Comparison of ENCODE assay signal across 31 cellular contexts in the genomic region with DNA sequence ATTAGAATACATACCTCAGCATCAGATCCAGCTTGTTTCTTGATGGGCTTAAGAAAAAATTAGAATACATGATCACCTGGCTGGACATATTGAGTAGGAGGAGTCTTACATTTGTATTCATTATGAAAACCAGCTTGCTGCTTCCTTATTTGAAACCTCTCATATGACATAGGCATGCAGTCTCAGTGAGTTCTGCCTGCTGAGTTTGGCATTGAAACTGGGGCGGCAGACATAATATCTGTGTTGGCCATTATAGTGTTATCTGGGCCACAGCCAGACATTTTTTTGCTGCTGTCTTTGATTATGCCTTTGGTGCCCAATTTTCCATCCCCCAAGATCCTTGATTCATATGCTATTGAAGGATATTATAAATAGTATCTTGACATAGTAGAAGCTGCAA. TPM values are rescaled to one million over a fixed set of nuclear protein-coding genes. Genes with fewer than 3 reads are reported as not detected.
"Had no signal": no experiment of that assay in that cellular context is flagged by ENCODE, and none has a peak within 500 bp of the region (broad histone marks: within the 10 kb centered on the region; RNA-seq: fewer than 3 reads in every experiment).

No MANE protein-coding gene starts in this region.

- H3K4me3 ChIP-seq: ascending aorta, body of pancreas, SJSA1 had no signal

- H3K36me3 ChIP-seq: ascending aorta, SJSA1 had no signal

- ATAC-seq: activated CD8-positive, alpha-beta memory T cell treated with anti-CD3 and anti-CD28 coated beads, Interleukin-2, amount 10 ng/mL, durations not matched to agents 7 days and 5 days; activated naive CD4-positive, alpha-beta T cell treated with anti-CD3 and anti-CD28 coated beads, Interleukin-2, amount 50 U/mL, for 72 hours; activated naive CD8-positive, alpha-beta T cell treated with anti-CD3 and anti-CD28 coated beads, Interleukin-2, amount 50 U/mL, for 24 hours; body of pancreas; Panc1; WTC11 had no signal

- H3K4me3 Mint-ChIP-seq: activated CD8-positive, alpha-beta memory T cell treated with anti-CD3 and anti-CD28 coated beads, Interleukin-2, amount 10 ng/mL, durations not matched to agents 7 days and 5 days; activated naive CD8-positive, alpha-beta T cell treated with anti-CD3 and anti-CD28 coated beads, Interleukin-2, amount 50 U/mL, for 24 hours; activated T-cell treated with anti-CD3 and anti-CD28 coated beads, Interleukin-2, amount 50 U/mL, for 24 hours; activated T-helper 1 cell treated with anti-CD3 and anti-CD28 coated beads, Interleukin-12 subunit alpha, Interleukin-12 subunit beta, Interleukin-2, Interleukin-4 antibody, amounts not matched to agents 30 ng/mL and 10 ng/mL and 1 ng/mL, durations not matched to agents 14 hours and 24 hours and 36 hours; central memory CD8-positive, alpha-beta T cell; T-helper 1 cell treated with Interleukin-12 subunit alpha and Interleukin-12 subunit beta and Interleukin-4 antibody, amounts not matched to agents 30 μg/mL and 1 μg/mL, for 36 hours; WTC11 had no signal

- H3K9me3 ChIP-seq: ascending aorta, body of pancreas, SJSA1 had no signal

- H3K27ac ChIP-seq: ascending aorta, body of pancreas, SJSA1 had no signal

- H3K27me3 Mint-ChIP-seq: activated CD8-positive, alpha-beta memory T cell treated with anti-CD3 and anti-CD28 coated beads, Interleukin-2, amount 10 ng/mL, durations not matched to agents 7 days and 5 days; activated naive CD8-positive, alpha-beta T cell treated with anti-CD3 and anti-CD28 coated beads, Interleukin-2, amount 50 U/mL, for 24 hours; activated T-cell treated with anti-CD3 and anti-CD28 coated beads, Interleukin-2, amount 50 U/mL, for 24 hours; central memory CD8-positive, alpha-beta T cell had no signal

- H3K36me3 Mint-ChIP-seq: activated CD8-positive, alpha-beta memory T cell treated with anti-CD3 and anti-CD28 coated beads, Interleukin-2, amount 10 ng/mL, durations not matched to agents 7 days and 5 days; activated naive CD4-positive, alpha-beta T cell treated with anti-CD3 and anti-CD28 coated beads, Interleukin-2, amount 50 U/mL, for 72 hours had no signal

- H3K27me3 ChIP-seq: ascending aorta, body of pancreas, SJSA1 had no signal

- DNase-seq: activated CD4-positive, alpha-beta T cell treated with anti-CD3 and anti-CD28 coated beads for 48 hours; activated CD4-positive, alpha-beta T cell treated with anti-CD3 and anti-CD28 coated beads, Interleukin-2, amount 50 U/mL, for 4 hours; activated CD4-positive, CD25-positive, alpha-beta regulatory T cell treated with anti-CD3 and anti-CD28 coated beads, Interleukin-2, amount 50 U/mL, for 72 hours; activated CD8-positive, alpha-beta memory T cell treated with anti-CD3 and anti-CD28 coated beads, Interleukin-2, amount 10 ng/mL, durations not matched to agents 7 days and 5 days; activated effector memory CD4-positive, alpha-beta T cell treated with Interleukin-2 at 50 U/mL for 16 hours; activated naive CD4-positive, alpha-beta T cell treated with Interleukin-2 at 50 U/mL for 16 hours; activated naive CD8-positive, alpha-beta T cell treated with anti-CD3 and anti-CD28 coated beads, Interleukin-2, amount 50 U/mL, for 24 hours; activated T-cell treated with anti-CD3 and anti-CD28 coated beads, Interleukin-2, amount 50 U/mL, for 24 hours; amniotic stem cell; body of pancreas; KG1; NCI-H1048; NCI-H146; NCI-H187 treated with DMSO at 0.1 percent for 48 hours; NCI-H2081 treated with DMSO at 0.1 percent for 48 hours; NCI-H2171 treated with DMSO at 0.1 percent for 48 hours; NCI-H226; NCI-H526; NCI-H82; RPMI8226; SHP77 had no signal

- H3K9me3 Mint-ChIP-seq: activated naive CD4-positive, alpha-beta T cell treated with anti-CD3 and anti-CD28 coated beads, Interleukin-2, amount 50 U/mL, for 72 hours; activated T-cell treated with anti-CD3 and anti-CD28 coated beads, Interleukin-2, amount 50 U/mL, for 24 hours; activated T-helper 1 cell treated with anti-CD3 and anti-CD28 coated beads, Interleukin-12 subunit alpha, Interleukin-12 subunit beta, Interleukin-2, Interleukin-4 antibody, amounts not matched to agents 30 ng/mL and 10 ng/mL and 1 ng/mL, durations not matched to agents 14 hours and 24 hours and 36 hours; central memory CD8-positive, alpha-beta T cell; T-helper 1 cell treated with Interleukin-12 subunit alpha and Interleukin-12 subunit beta and Interleukin-4 antibody, amounts not matched to agents 30 μg/mL and 1 μg/mL, for 36 hours; WTC11 had no signal

- H3K27ac Mint-ChIP-seq: activated CD8-positive, alpha-beta memory T cell treated with anti-CD3 and anti-CD28 coated beads, Interleukin-2, amount 10 ng/mL, durations not matched to agents 7 days and 5 days; activated naive CD4-positive, alpha-beta T cell treated with anti-CD3 and anti-CD28 coated beads, Interleukin-2, amount 50 U/mL, for 72 hours; activated naive CD8-positive, alpha-beta T cell treated with anti-CD3 and anti-CD28 coated beads, Interleukin-2, amount 50 U/mL, for 24 hours; activated T-cell treated with anti-CD3 and anti-CD28 coated beads, Interleukin-2, amount 50 U/mL, for 24 hours; activated T-helper 1 cell treated with anti-CD3 and anti-CD28 coated beads, Interleukin-12 subunit alpha, Interleukin-12 subunit beta, Interleukin-2, Interleukin-4 antibody, amounts not matched to agents 30 ng/mL and 10 ng/mL and 1 ng/mL, durations not matched to agents 14 hours and 24 hours and 36 hours; T-helper 1 cell treated with Interleukin-12 subunit alpha and Interleukin-12 subunit beta and Interleukin-4 antibody, amounts not matched to agents 30 μg/mL and 1 μg/mL, for 36 hours; WTC11 had no signal

- H3K4me1 Mint-ChIP-seq: activated CD8-positive, alpha-beta memory T cell treated with anti-CD3 and anti-CD28 coated beads, Interleukin-2, amount 10 ng/mL, durations not matched to agents 7 days and 5 days; activated naive CD8-positive, alpha-beta T cell treated with anti-CD3 and anti-CD28 coated beads, Interleukin-2, amount 50 U/mL, for 24 hours; central memory CD8-positive, alpha-beta T cell had no signal

- H3K4me1 ChIP-seq: ascending aorta, body of pancreas, SJSA1 had no signal

RNA-seq across cellular contexts. Expression of a gene that starts 15.7 kb away (rescaled TPM):
- total RNA-seq: activated naive CD4-positive, alpha-beta T cell treated with anti-CD3 and anti-CD28 coated beads, Interleukin-2, amount 50 U/mL, for 72 hours; ascending aorta; LHCN-M2; OCI-LY7; SJSA1 had no signal
